In genomic region chr12:101698782-101699347, GRCh38 we compare ENCODE assay signal across 8 cellular contexts. TPM values are rescaled to one million over a fixed set of nuclear protein-coding genes. Genes with fewer than 3 reads are reported as not detected.
DNase-seq lines count a peak whose midpoint lies in the region; ATAC-seq and TF ChIP-seq lines count a peak whose summit lies in the region.

No MANE protein-coding gene starts in this region.

- CTCF ChIA-PET in AG04450 (lab: Charles Lee): interaction anchor here (0.6 to 1.4 kb wide), 8 partner anchors 9 to 288 kb away, joined by 3 to 9 read pairs (median 3); no protein-coding TSS in a partner anchor

- no peaks in the 10 kb centered on the region for H3K27me3 ChIP-seq in AG04450 (ENCODE audit: control insufficient read depth, insufficient read depth, low read length)
- peaks cover 29% of the 10 kb centered on the region for H3K27me3 ChIP-seq in GM23338 (ENCODE audit: insufficient read depth)
- no peaks in the 10 kb centered on the region for H3K27me3 ChIP-seq in heart right ventricle

- peaks cover 25% of the 10 kb centered on the region for H3K4me1 Mint-ChIP-seq in GM23338
- H3K4me1 Mint-ChIP-seq in activated T-cell treated with anti-CD3 and anti-CD28 coated beads, Interleukin-2, amount 50 U/mL, for 4 hours (ENCODE audit: low read depth): peaks cover 33% of the 10 kb centered on the region

- peaks cover 47% of the 10 kb centered on the region for H3K79me2 ChIP-seq in GM23338 (replicated peaks; ENCODE audit: insufficient read depth)

- H3K4me3 ChIP-seq in AG04450 (ENCODE audit: low read depth, low read length) (peak overlapping the region; percentile 91), GM23338 (peak overlapping the region; percentile 95), heart right ventricle (peak overlapping the region; percentile 83 to 95 (median 88))

- H3K9me3 ChIP-seq in AG04450 (ENCODE audit: control insufficient read depth, insufficient read depth, low read length): peaks cover 4% of the 10 kb centered on the region
- H3K9me3 ChIP-seq in heart right ventricle: no peaks in the 10 kb centered on the region

- POLR2A ChIA-PET in AG04450 (lab: Yijun Ruan, JAX): no interaction called here

- DNase-seq in AG04450 (ENCODE audit: low read depth, low spot score): no peak
- DNase-seq in GM23338 (ENCODE audit: low spot score): no peak
- no peak for DNase-seq in activated T-cell treated with anti-CD3 and anti-CD28 coated beads, Interleukin-2, amount 50 U/mL, for 4 hours
- no peak for DNase-seq in heart right ventricle
- no peak for DNase-seq in sciatic nerve (ENCODE audit: low spot score)
- no peak for DNase-seq in stimulated activated CD4-positive, alpha-beta T cell treated with anti-CD3 and anti-CD28 coated beads, Interleukin-4, amount 100 ng/mL, for 4 hours
- DNase-seq in NCI-H1048 (lab: John Stamatoyannopoulos, UW): no peak

- no peaks in the 10 kb centered on the region for H3K36me3 Mint-ChIP-seq in GM23338 (ENCODE audit: low read depth)
- no peaks in the 10 kb centered on the region for H3K36me3 Mint-ChIP-seq in activated T-cell treated with anti-CD3 and anti-CD28 coated beads, Interleukin-2, amount 50 U/mL, for 4 hours (ENCODE audit: insufficient read depth)

- 0 out of 2 replicates have a peak, but pooled peaks cover 4% of the 10 kb centered on the region for H3F3A ChIP-seq in GM23338 (replicated peaks; ENCODE audit: low read depth)

- no peaks in the 10 kb centered on the region; the same call in 2 of the 3 replicates for H3K9me3 Mint-ChIP-seq in GM23338
- no peaks in the 10 kb centered on the region for H3K9me3 Mint-ChIP-seq in activated T-cell treated with anti-CD3 and anti-CD28 coated beads, Interleukin-2, amount 50 U/mL, for 4 hours

- peaks cover 21% of the 10 kb centered on the region for H3K4me1 ChIP-seq in GM23338 (ENCODE audit: insufficient read depth)
- peaks cover 4 to 65% (median 46%) of the 10 kb centered on the region in 9 donors for H3K4me1 ChIP-seq in heart right ventricle

- H4K20me1 ChIP-seq in GM23338 (replicated peaks; ENCODE audit: insufficient read depth): 0 out of 2 replicates have a peak, but pooled peaks cover 6% of the 10 kb centered on the region

- H3K4me3 Mint-ChIP-seq in GM23338: peak overlapping the region; percentile 87
- H3K4me3 Mint-ChIP-seq in activated T-cell treated with anti-CD3 and anti-CD28 coated beads, Interleukin-2, amount 50 U/mL, for 4 hours: peak overlapping the region; percentile 87

- H3K27ac ChIP-seq in AG04450 (ENCODE audit: low read depth, low read length) (no peak overlapping the region), GM23338 (ENCODE audit: low read depth) (no peak overlapping the region), heart right ventricle (peak overlapping the region; percentile 92 to 97 (median 96))

- intact Hi-C loops in heart right ventricle (cut with DNase I): loop anchor here in 1 of 10 donors (5.0 kb wide), 1 partner anchor 133 kb away; the partner anchor contains the start of gene GNPTAB
- intact Hi-C loops in sciatic nerve (cut with DNase I): no loop called here

- peaks cover 22% of the 10 kb centered on the region for H3K27me3 Mint-ChIP-seq in GM23338 (ENCODE audit: insufficient read depth, low read depth, poor library complexity)
- H3K27me3 Mint-ChIP-seq in activated T-cell treated with anti-CD3 and anti-CD28 coated beads, Interleukin-2, amount 50 U/mL, for 4 hours (ENCODE audit: low read depth): no peaks in the 10 kb centered on the region

- H3K36me3 ChIP-seq in GM23338 (ENCODE audit: insufficient read depth) (no peaks in the 10 kb centered on the region), heart right ventricle (no peaks in the 10 kb centered on the region)

- ATAC-seq in GM23338 (no peak), heart right ventricle (peak in 1 of 8 donors; percentile 38), sciatic nerve (peak; percentile 7), GM21526 (IDR thresholded peaks at IDR 0.05; ENCODE audit: low FRiP score, unreplicated experiment) (no peak)
- ATAC-seq in activated T-cell treated with anti-CD3 and anti-CD28 coated beads, Interleukin-2, amount 50 U/mL, for 4 hours: no peak

- peak; percentile 50 for TF ChIP-seq CTCF in AG04450 (IDR thresholded peaks at IDR 0.05; ENCODE audit: low read depth, low read length)
- TF ChIP-seq CTCF in GM23338 (conservative IDR thresholded peaks at IDR 0.05; ENCODE audit: low read depth in 2 of 2): peak; percentile 13 to 21; a peak in 2 of 4 replicates
- peak in 4 of 9 donors; percentile 32 to 46 (median 38) for TF ChIP-seq CTCF in heart right ventricle (IDR thresholded peaks at IDR 0.05)

- no peaks in the 10 kb centered on the region for H3K9me2 ChIP-seq in GM23338 (ENCODE audit: insufficient read depth)

- peak overlapping the region; percentile 91; the same call in 1 of the 2 replicates for H2AFZ ChIP-seq in GM23338

- no peak overlapping the region for H3K27ac Mint-ChIP-seq in GM23338

- H3K4me2 ChIP-seq in GM23338: peak overlapping the region; percentile 83

- WGBS in heart right ventricle, 2 donors: 63 to 73% methylated on average over 12 of the region's 12 CpGs

TF ChIP-seq in GM23338, 12 proteins besides CTCF, POLR2A, EP300 and RAD21 (continues in another document):
- TF ChIP-seq POLR2AphosphoS5 (IDR thresholded peaks at IDR 0.05; ENCODE audit: low read depth) (no peak), EZH2phosphoT487 (IDR thresholded peaks at IDR 0.05; ENCODE audit: unreplicated experiment) (no peak), STAT1 (IDR thresholded peaks at IDR 0.05; ENCODE audit: unreplicated experiment) (no peak), REST (IDR thresholded peaks at IDR 0.05; ENCODE audit: unreplicated experiment) (no peak), EZH2 (IDR thresholded peaks at IDR 0.05; ENCODE audit: low read depth, unreplicated experiment) (no peak), ZNF114 (CRISPR knock-in tag; IDR thresholded peaks at IDR 0.05) (no peak), CREB1 (CRISPR knock-in tag; IDR thresholded peaks at IDR 0.05; ENCODE audit: low read depth) (no peak), JUNB (IDR thresholded peaks at IDR 0.05; ENCODE audit: unreplicated experiment) (no peak), ZNF331 (CRISPR knock-in tag; IDR thresholded peaks at IDR 0.05; ENCODE audit: low read depth) (no peak), NANOG (IDR thresholded peaks at IDR 0.05; ENCODE audit: borderline replicate concordance) (no peak)

RNA-seq across cellular contexts. Expression of gene CHPT1, which starts 1.4 kb away (rescaled TPM):
- polyA plus RNA-seq in AG04450 (2011; rRNA removed) (19.4 and 26.9 TPM in 2 replicates), GM23338 (2016; fragmentation: Nextera tagmentation; extraction: Ambion mirVana) (22.2 and 24.1 TPM in 2 replicates), heart right ventricle (100 to 1,000 TPM in 1 of 2 donors, 10 to 100 TPM in 1; 42.2 to 136 TPM)
- 5.9 and 8.5 TPM in 2 replicates for polyA minus RNA-seq in AG04450 (2011; rRNA and poly(A)+ RNA removed)
- 23.0 and 42.6 TPM in 2 replicates for total RNA-seq in GM23338 (2014; rRNA removed; shearing (Covaris generic))
- 10 to 100 TPM; 16.3 to 18.2 (median 16.5) TPM for total RNA-seq in activated T-cell treated with anti-CD3 and anti-CD28 coated beads, Interleukin-2, amount 50 U/mL, for 4 hours
- total RNA-seq in heart right ventricle (100 to 1,000 TPM in 7 of 10 donors, 10 to 100 TPM in 3; 85.8 to 215 (median 108) TPM), sciatic nerve (66.3 TPM)

RNA-seq across cellular contexts. Expression of gene SYCP3, which starts 40.4 kb away (rescaled TPM):
- polyA plus RNA-seq in AG04450 (2011; rRNA removed) (0.06 TPM in 2 replicates), GM23338 (2016; fragmentation: Nextera tagmentation; extraction: Ambion mirVana) (1.5 TPM in 2 replicates), heart right ventricle (under 1 TPM; 0.07 to 0.22 TPM)
- polyA minus RNA-seq in AG04450 (2011; rRNA and poly(A)+ RNA removed): 0.09 TPM in 1 of 2 replicates, not detected in the other
- total RNA-seq in GM23338 (2014; rRNA removed; shearing (Covaris generic)): 0.07 TPM in 1 of 2 replicates, not detected in the other
- total RNA-seq in activated T-cell treated with anti-CD3 and anti-CD28 coated beads, Interleukin-2, amount 50 U/mL, for 4 hours: under 1 TPM in 2 of 3 donors, not detected in 1; 0.13 to 0.43 TPM
- total RNA-seq in heart right ventricle (under 1 TPM in 1 of 10 donors, not detected in 9; 0.18 TPM), sciatic nerve (not detected)

Comparison
In these comparisons a context has a peak if more than half of its experiments do, and no peak if none do; other contexts are left out.
1. H3K27ac ChIP-seq: peak in heart right ventricle (10 of 10); none in AG04450 (single experiment) and GM23338 (single experiment).
2. Peak in every context shown above with its lines, with median percentiles within 50 percentile points of each other: H3K4me3 ChIP-seq.